1 cellular context compared by ENCODE assay signal in the genomic region with DNA sequence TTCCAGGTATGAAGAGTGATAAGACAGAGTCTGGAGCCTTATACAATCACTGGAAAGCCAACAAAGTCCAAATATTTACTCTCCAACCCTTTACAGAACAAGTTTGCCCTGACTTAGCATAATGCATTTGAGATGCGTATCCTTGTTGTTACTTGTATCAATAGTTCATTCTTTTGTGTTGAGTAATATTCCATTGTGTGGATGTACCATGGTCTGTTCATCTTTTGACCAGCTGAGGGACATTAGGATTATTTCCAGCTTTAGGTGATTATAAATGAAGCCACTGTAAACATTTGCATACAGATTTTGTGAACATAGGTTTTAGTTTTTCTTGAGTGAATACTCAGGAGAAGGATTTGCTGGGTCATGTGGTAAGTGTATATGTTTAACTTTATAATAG.
TF ChIP-seq lines count a peak whose summit lies in the region.

No MANE protein-coding gene starts in this region.

TF ChIP-seq in GM12878, 131 proteins besides CTCF, POLR2A, EP300 and RAD21:
- TF ChIP-seq BRCA1 (IDR thresholded peaks at IDR 0.05; ENCODE audit: low read depth, low read length) = no peak
- no peak for TF ChIP-seq NFXL1 (IDR thresholded peaks at IDR 0.05; ENCODE audit: borderline replicate concordance)
- TF ChIP-seq ATF2 (IDR thresholded peaks at IDR 0.05; ENCODE audit: low read length) = no peak
